Comparison of ENCODE assay signal across 8 cellular contexts in genomic region chr21:29196021-29196663, GRCh38.
A peak's percentile ranks its signal among the peaks of the same experiment; 100 is the strongest.
DNase-seq lines count a peak whose midpoint lies in the region; ATAC-seq and TF ChIP-seq lines count a peak whose summit lies in the region.

No MANE protein-coding gene starts in this region.

- TF ChIP-seq CTCF in OCI-LY3 (IDR thresholded peaks at IDR 0.05; ENCODE audit: low read depth, low read length): peak; percentile 60
- TF ChIP-seq CTCF in fibroblast of the aortic adventitia (IDR thresholded peaks at IDR 0.05; ENCODE audit: insufficient read depth, low read length): peak; percentile 59

- H3K4me3 ChIP-seq in OCI-LY3 (ENCODE audit: low read length) (peak overlapping the region; percentile 86), fibroblast of the aortic adventitia (ENCODE audit: low read depth, low read length) (peak overlapping the region; percentile 49), aorta (ENCODE audit: low read length in 2 of 2) (peak overlapping the region; percentile 31 to 86)

- H3K9me3 ChIP-seq in OCI-LY3 (ENCODE audit: insufficient read depth, low read length) (peaks cover 4% of the 10 kb centered on the region), aorta (ENCODE audit: control insufficient read depth, low read length) (no peaks in the 10 kb centered on the region)

- H3K4me1 ChIP-seq in OCI-LY3 (ENCODE audit: low read length) (peaks cover 41% of the 10 kb centered on the region), aorta (ENCODE audit: control insufficient read depth in 1 of 2, insufficient read depth in 2 of 2, low read length in 2 of 2) (peaks cover 0 to 1% of the 10 kb centered on the region in 2 donors)

- no peak overlapping the region for H2AFZ ChIP-seq in OCI-LY3 (ENCODE audit: low read depth, low read length)

- H3K27me3 ChIP-seq in OCI-LY3 (ENCODE audit: low read depth, low read length) (no peaks in the 10 kb centered on the region), aorta (ENCODE audit: control insufficient read depth in 1 of 2, insufficient read depth in 2 of 2, low read length in 1 of 2) (no peaks in the 10 kb centered on the region)

- 0 to 2% methylated on average over 8 of the region's 8 CpGs for WGBS in aorta, 2 donors

- H4K20me1 ChIP-seq in OCI-LY3 (ENCODE audit: insufficient read depth, low read length): no peaks in the 10 kb centered on the region

- H3K27ac ChIP-seq in OCI-LY3 (ENCODE audit: low read length) (peak overlapping the region; percentile 97), aorta (ENCODE audit: low read depth in 1 of 2, low read length in 2 of 2) (peak overlapping the region in 1 of 2 donors; percentile 45)

- intact Hi-C loops in aorta (cut with DNase I): no loop called here

- ATAC-seq in GM18858 (IDR thresholded peaks at IDR 0.05; ENCODE audit: unreplicated experiment) (peak; percentile 96), HG02970 (IDR thresholded peaks at IDR 0.05; ENCODE audit: low FRiP score, unreplicated experiment) (peak; percentile 92), aorta (ENCODE audit: low FRiP score) (peak; percentile 89)

- H3K36me3 ChIP-seq in OCI-LY3 (replicated peaks; ENCODE audit: low read depth, low read length): peaks cover 25% of the 10 kb centered on the region
- H3K36me3 ChIP-seq in aorta (ENCODE audit: control insufficient read depth in 1 of 2, insufficient read depth in 2 of 2, low read length in 1 of 2): no peaks in the 10 kb centered on the region

- peak overlapping the region; percentile 83 for H3K9ac ChIP-seq in OCI-LY3 (ENCODE audit: low read length)

- peaks cover 47% of the 10 kb centered on the region for H3K79me2 ChIP-seq in OCI-LY3 (ENCODE audit: low read length)

- peak; percentile 70 for DNase-seq in activated T-cell treated with anti-CD3 and anti-CD28 coated beads for 24 hours (ENCODE audit: low read depth)
- DNase-seq in fibroblast of the aortic adventitia (ENCODE audit: low read depth): peak; percentile 95
- DNase-seq in pulmonary artery endothelial cell (ENCODE audit: low read depth, low spot score): peak; percentile 70
- DNase-seq in aorta: peak in 1 of 2 donors; percentile 82
- no peak for DNase-seq in NCI-H146 treated with DMSO at 0.1 percent for 48 hours (lab: John Stamatoyannopoulos, UW; ENCODE audit: unreplicated experiment)

- H3K4me2 ChIP-seq in OCI-LY3 (ENCODE audit: low read length): peak overlapping the region; percentile 91
